In the genomic region with DNA sequence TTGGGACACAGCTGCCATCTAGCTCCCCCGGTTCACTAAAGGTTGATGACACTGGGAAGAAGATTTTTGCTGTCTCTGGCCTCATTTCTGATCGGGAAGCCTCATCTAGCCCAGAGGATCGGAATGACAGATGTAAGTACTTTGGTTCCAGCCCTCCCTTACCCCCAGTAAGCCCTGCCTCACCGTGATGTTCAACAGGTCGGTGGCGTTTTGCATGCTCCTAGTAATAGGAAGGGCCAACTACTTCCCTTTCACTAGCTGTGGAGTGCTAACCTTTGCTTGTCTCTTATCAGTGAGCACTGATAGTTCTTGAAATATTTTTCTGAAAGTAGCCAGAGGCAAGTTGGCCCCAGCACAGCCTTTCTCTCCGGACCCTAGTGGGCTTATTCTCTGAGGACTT, we compare ENCODE assay signal across 20 cellular contexts.
"Had no signal": no experiment of that assay in that cellular context is flagged by ENCODE, and none has a peak within 500 bp of the region (broad histone marks: within the 10 kb centered on the region; RNA-seq: fewer than 3 reads in every experiment).

No MANE protein-coding gene starts in this region.

- H3K9me3 ChIP-seq: MG63 had no signal

- H3K36me3 ChIP-seq: brain microvascular endothelial cell, cardiac muscle cell, MG63 had no signal

- H3K27me3 ChIP-seq: MG63 had no signal

- DNase-seq: activated CD4-positive, alpha-beta memory T cell treated with anti-CD3 and anti-CD28 coated beads for 36 hours; activated CD4-positive, alpha-beta T cell treated with anti-CD3 and anti-CD28 coated beads, Interleukin-2, amount 10 ng/mL, durations not matched to agents 7 days and 5 days; activated CD4-positive, CD25-positive, alpha-beta regulatory T cell; activated CD8-positive, alpha-beta memory T cell treated with anti-CD3 and anti-CD28 coated beads for 24 hours; activated effector memory CD4-positive, alpha-beta T cell treated with anti-CD3 and anti-CD28 coated beads, Interleukin-2, amount 50 U/mL, for 16 hours; activated naive CD4-positive, alpha-beta T cell treated with Interleukin-2 at 50 U/mL for 16 hours; activated naive CD8-positive, alpha-beta T cell treated with anti-CD3 and anti-CD28 coated beads for 36 hours; activated T-cell treated with anti-CD3 and anti-CD28 coated beads, Interleukin-2, amount 50 U/mL, for 4 hours; brain microvascular endothelial cell; MG63; NCI-H1092; NCI-H1694; NCI-H2029 treated with DMSO at 0.1 percent for 48 hours; NCI-H345; NCI-H510A; RPMI8226 had no signal

- H3K4me3 ChIP-seq: cardiac muscle cell, MG63, SK-N-MC had no signal

- H3K27me3 Mint-ChIP-seq: activated naive CD8-positive, alpha-beta T cell treated with anti-CD3 and anti-CD28 coated beads for 36 hours had no signal

- H3K36me3 Mint-ChIP-seq: activated naive CD8-positive, alpha-beta T cell treated with anti-CD3 and anti-CD28 coated beads for 36 hours had no signal

- H3K27ac Mint-ChIP-seq: activated CD4-positive, alpha-beta memory T cell treated with anti-CD3 and anti-CD28 coated beads for 36 hours; activated CD4-positive, alpha-beta T cell treated with anti-CD3 and anti-CD28 coated beads, Interleukin-2, amount 10 ng/mL, durations not matched to agents 7 days and 5 days; activated naive CD8-positive, alpha-beta T cell treated with anti-CD3 and anti-CD28 coated beads for 36 hours; IgD-negative memory B cell had no signal

- H3K9me3 Mint-ChIP-seq: activated CD4-positive, alpha-beta memory T cell treated with anti-CD3 and anti-CD28 coated beads for 36 hours; activated CD4-positive, alpha-beta T cell treated with anti-CD3 and anti-CD28 coated beads, Interleukin-2, amount 10 ng/mL, durations not matched to agents 7 days and 5 days; activated naive CD8-positive, alpha-beta T cell treated with anti-CD3 and anti-CD28 coated beads for 36 hours; activated T-cell treated with anti-CD3 and anti-CD28 coated beads, Interleukin-2, amount 50 U/mL, for 4 hours had no signal

- H3K4me3 Mint-ChIP-seq: activated CD4-positive, alpha-beta memory T cell treated with anti-CD3 and anti-CD28 coated beads for 36 hours; activated CD4-positive, alpha-beta T cell treated with anti-CD3 and anti-CD28 coated beads, Interleukin-2, amount 10 ng/mL, durations not matched to agents 7 days and 5 days; activated naive CD8-positive, alpha-beta T cell treated with anti-CD3 and anti-CD28 coated beads for 36 hours; activated T-cell treated with anti-CD3 and anti-CD28 coated beads, Interleukin-2, amount 50 U/mL, for 4 hours; IgD-negative memory B cell had no signal

- H3K27ac ChIP-seq: brain microvascular endothelial cell, cardiac muscle cell, KMS-11, SK-N-MC had no signal
